Comparison of ENCODE assay signal across 32 cellular contexts in genomic region chr5:7018601-7019000, GRCh38.
"Had no signal": no experiment of that assay in that cellular context is flagged by ENCODE, and none has a peak within 500 bp of the region (broad histone marks: within the 10 kb centered on the region; RNA-seq: fewer than 3 reads in every experiment).

No MANE protein-coding gene starts in this region.

- H3K4me1 ChIP-seq: adrenal gland, body of pancreas, colonic mucosa, esophagus muscularis mucosa, foreskin keratinocyte, gastrocnemius medialis, heart right ventricle had no signal

- H3K27me3 ChIP-seq: adrenal gland, body of pancreas, colonic mucosa, esophagus muscularis mucosa, foreskin keratinocyte, gastrocnemius medialis, heart right ventricle, hepatocyte had no signal

- H3K4me3 Mint-ChIP-seq: activated CD8-positive, alpha-beta T cell treated with anti-CD3 and anti-CD28 coated beads for 36 hours; activated naive CD4-positive, alpha-beta T cell treated with anti-CD3 and anti-CD28 coated beads for 36 hours; activated naive CD4-positive, alpha-beta T cell treated with anti-CD3 and anti-CD28 coated beads, Interleukin-2, amount 50 U/mL, for 24 hours; activated naive CD8-positive, alpha-beta T cell treated with anti-CD3 and anti-CD28 coated beads for 36 hours; activated naive CD8-positive, alpha-beta T cell treated with anti-CD3 and anti-CD28 coated beads, Interleukin-2, amount 50 U/mL, for 24 hours; activated T-helper 1 cell treated with anti-CD3 and anti-CD28 coated beads, Interleukin-12 subunit alpha, Interleukin-12 subunit beta, Interleukin-2, Interleukin-4 antibody, amounts not matched to agents 30 ng/mL and 10 ng/mL and 1 ng/mL, durations not matched to agents 14 hours and 24 hours and 36 hours; T-helper 17 cell; T-helper 2 cell treated with Interferon-gamma antibody and Interleukin-4, amounts not matched to agents 5 μg/mL and 100 μg/mL, for 36 hours had no signal

- H3K4me3 ChIP-seq: adrenal gland, body of pancreas, colonic mucosa, esophagus muscularis mucosa, gastrocnemius medialis, heart right ventricle, hepatocyte had no signal

- H2AFZ ChIP-seq: hepatocyte had no signal

- H3K27ac ChIP-seq: adrenal gland, body of pancreas, colonic mucosa, esophagus muscularis mucosa, foreskin keratinocyte, gastrocnemius medialis, heart right ventricle, hepatocyte had no signal

- H3K27ac Mint-ChIP-seq: activated CD8-positive, alpha-beta T cell treated with anti-CD3 and anti-CD28 coated beads for 36 hours; activated naive CD4-positive, alpha-beta T cell treated with anti-CD3 and anti-CD28 coated beads for 36 hours; activated naive CD4-positive, alpha-beta T cell treated with anti-CD3 and anti-CD28 coated beads, Interleukin-2, amount 50 U/mL, for 24 hours; activated naive CD8-positive, alpha-beta T cell treated with anti-CD3 and anti-CD28 coated beads for 36 hours; activated naive CD8-positive, alpha-beta T cell treated with anti-CD3 and anti-CD28 coated beads, Interleukin-2, amount 50 U/mL, for 24 hours; activated T-helper 1 cell treated with anti-CD3 and anti-CD28 coated beads, Interleukin-12 subunit alpha, Interleukin-12 subunit beta, Interleukin-2, Interleukin-4 antibody, amounts not matched to agents 30 ng/mL and 10 ng/mL and 1 ng/mL, durations not matched to agents 14 hours and 24 hours and 36 hours; activated T-helper 2 cell treated with anti-CD3 and anti-CD28 coated beads, Interferon-gamma antibody, Interleukin-2, Interleukin-4, amounts not matched to agents 10 μg/mL and 5 μg/mL and 100 μg/mL, durations not matched to agents 14 hours and 24 hours and 36 hours; T-helper 17 cell; T-helper 2 cell treated with Interferon-gamma antibody and Interleukin-4, amounts not matched to agents 5 μg/mL and 100 μg/mL, for 36 hours had no signal

- H3K36me3 Mint-ChIP-seq: activated naive CD4-positive, alpha-beta T cell treated with anti-CD3 and anti-CD28 coated beads, Interleukin-2, amount 50 U/mL, for 24 hours; activated naive CD8-positive, alpha-beta T cell treated with anti-CD3 and anti-CD28 coated beads for 36 hours had no signal

- H3K79me2 ChIP-seq: hepatocyte had no signal

- H3K27me3 Mint-ChIP-seq: activated naive CD8-positive, alpha-beta T cell treated with anti-CD3 and anti-CD28 coated beads, Interleukin-2, amount 50 U/mL, for 24 hours; T-helper 17 cell had no signal

- H3K36me3 ChIP-seq: adrenal gland, colonic mucosa, esophagus muscularis mucosa, gastrocnemius medialis, heart right ventricle had no signal

- DNase-seq: activated CD4-positive, alpha-beta T cell treated with anti-CD3 and anti-CD28 coated beads for 48 hours; activated CD4-positive, alpha-beta T cell treated with anti-CD3 and anti-CD28 coated beads, Interleukin-2, amount 50 U/mL, for 1 hour; activated CD4-positive, alpha-beta T cell treated with anti-CD3 and anti-CD28 coated beads, Interleukin-2, amount 50 U/mL, for 48 hours; activated CD8-positive, alpha-beta memory T cell treated with anti-CD3 and anti-CD28 coated beads for 24 hours; activated CD8-positive, alpha-beta memory T cell treated with anti-CD3 and anti-CD28 coated beads, Interleukin-2, amount 50 U/mL, for 4 hours; activated CD8-positive, alpha-beta T cell treated with anti-CD3 and anti-CD28 coated beads for 36 hours; activated effector memory CD4-positive, alpha-beta T cell treated with anti-CD3 and anti-CD28 coated beads, Interleukin-2, amount 50 U/mL, for 16 hours; activated naive CD4-positive, alpha-beta T cell treated with anti-CD3 and anti-CD28 coated beads for 36 hours; activated naive CD8-positive, alpha-beta T cell treated with anti-CD3 and anti-CD28 coated beads for 36 hours; activated naive CD8-positive, alpha-beta T cell treated with anti-CD3 and anti-CD28 coated beads, Interleukin-2, amount 50 U/mL, for 24 hours; activated T-cell treated with anti-CD3 and anti-CD28 coated beads, Interleukin-2, amount 50 U/mL, for 1 hour; activated T-cell treated with anti-CD3 and anti-CD28 coated beads, Interleukin-2, amount 50 U/mL, for 48 hours; adrenal gland; amygdala; aorta; body of pancreas; caudate nucleus; colonic mucosa; effector memory CD4-positive, alpha-beta T cell; erythroblast; foreskin keratinocyte; gastrocnemius medialis; heart right ventricle; T-helper 1 cell; T-helper 17 cell; T1000 had no signal

- H3K4me2 ChIP-seq: hepatocyte had no signal

- H3K4me1 Mint-ChIP-seq: activated naive CD4-positive, alpha-beta T cell treated with anti-CD3 and anti-CD28 coated beads, Interleukin-2, amount 50 U/mL, for 24 hours; activated naive CD8-positive, alpha-beta T cell treated with anti-CD3 and anti-CD28 coated beads for 36 hours; activated naive CD8-positive, alpha-beta T cell treated with anti-CD3 and anti-CD28 coated beads, Interleukin-2, amount 50 U/mL, for 24 hours; T-helper 17 cell had no signal
